In the genomic region with DNA sequence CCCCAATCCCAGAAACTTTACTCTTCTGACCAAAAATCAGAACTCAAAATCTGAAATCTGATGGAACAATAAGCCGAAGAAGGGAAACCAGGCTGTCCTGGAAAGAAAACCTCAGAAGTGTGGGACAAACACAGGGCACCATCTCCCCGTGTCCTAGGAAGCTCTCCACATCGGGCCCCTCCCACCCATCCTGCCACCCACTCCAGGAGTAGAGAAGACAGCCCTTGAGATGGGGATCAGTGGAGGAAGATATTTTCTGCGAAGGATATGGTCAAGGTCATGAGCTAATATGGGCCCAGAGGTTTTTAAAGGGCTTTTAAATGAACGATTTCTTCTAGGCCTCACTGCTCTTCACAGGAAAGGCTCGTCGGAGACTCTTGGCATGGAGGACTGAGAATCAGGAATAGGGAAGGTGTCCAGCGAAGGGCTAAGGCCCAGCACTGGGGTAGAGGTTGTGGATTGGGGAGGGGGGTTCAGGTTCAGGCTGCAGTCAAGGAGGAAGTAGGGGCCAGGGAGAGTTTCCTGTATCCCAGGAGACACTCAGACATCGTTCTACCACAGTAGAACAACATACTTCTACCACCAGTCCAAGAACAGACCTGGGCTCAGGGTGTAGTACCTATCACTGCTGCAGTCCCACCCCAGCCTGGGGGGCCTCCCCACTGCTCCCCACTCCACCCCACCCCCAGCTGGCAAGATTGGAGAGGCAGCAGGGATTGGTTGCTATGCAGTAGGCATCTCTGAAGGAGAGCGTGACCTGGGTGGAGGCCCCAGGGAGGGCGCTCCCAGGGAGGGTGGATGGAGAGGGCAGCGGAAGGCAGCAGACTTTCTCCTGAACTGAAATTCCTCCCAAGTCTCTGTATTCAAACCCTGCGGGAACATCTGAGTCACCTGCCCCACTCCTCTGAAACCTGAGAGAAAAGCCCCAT, we compare ENCODE assay signal across 12 cellular contexts. TPM values are rescaled to one million over a fixed set of nuclear protein-coding genes. Genes with fewer than 3 reads are reported as not detected.
DNase-seq lines count a peak whose midpoint lies in the region; ATAC-seq and TF ChIP-seq lines count a peak whose summit lies in the region.
"Had no signal": no experiment of that assay in that cellular context is flagged by ENCODE, and none has a peak within 500 bp of the region (broad histone marks: within the 10 kb centered on the region; RNA-seq: fewer than 3 reads in every experiment).

No MANE protein-coding gene starts in this region.

- H3K4me3 ChIP-seq in lower lobe of right lung, result no peak overlapping the region
- no peak overlapping the region for H3K4me3 ChIP-seq in thymus (ENCODE audit: low read length)
- H3K4me3 ChIP-seq: SK-N-MC had no signal

- H3K36me3 ChIP-seq in lower lobe of right lung (peaks cover 16% of the 10 kb centered on the region), thymus (ENCODE audit: control insufficient read depth, insufficient read depth) (no peaks in the 10 kb centered on the region)

- peak overlapping the region; percentile 96 for H3K27ac Mint-ChIP-seq in activated CD4-positive, alpha-beta T cell treated with anti-CD3 and anti-CD28 coated beads for 36 hours
- peak overlapping the region; percentile 91 for H3K27ac Mint-ChIP-seq in activated CD8-positive, alpha-beta T cell treated with anti-CD3 and anti-CD28 coated beads for 36 hours

- no peak for TF ChIP-seq CTCF in activated CD8-positive, alpha-beta T cell treated with anti-CD3 and anti-CD28 coated beads for 36 hours (IDR thresholded peaks at IDR 0.05)
- TF ChIP-seq CTCF in lower lobe of right lung (IDR thresholded peaks at IDR 0.05), result no peak

- H3K36me3 Mint-ChIP-seq in activated CD4-positive, alpha-beta T cell treated with anti-CD3 and anti-CD28 coated beads for 36 hours (ENCODE audit: low read depth), result peaks cover 24% of the 10 kb centered on the region
- peaks cover 23% of the 10 kb centered on the region for H3K36me3 Mint-ChIP-seq in activated CD8-positive, alpha-beta T cell treated with anti-CD3 and anti-CD28 coated beads for 36 hours (ENCODE audit: low read depth)

- H3K27me3 ChIP-seq in lower lobe of right lung (ENCODE audit: low read depth), result no peaks in the 10 kb centered on the region
- H3K27me3 ChIP-seq in thymus (ENCODE audit: control insufficient read depth, insufficient read depth), result no peaks in the 10 kb centered on the region

- peaks cover 79% of the 10 kb centered on the region for H3K4me1 Mint-ChIP-seq in activated CD4-positive, alpha-beta T cell treated with anti-CD3 and anti-CD28 coated beads for 36 hours
- H3K4me1 Mint-ChIP-seq in activated CD8-positive, alpha-beta T cell treated with anti-CD3 and anti-CD28 coated beads for 36 hours (ENCODE audit: low read depth), result peaks cover 82% of the 10 kb centered on the region

- H3K9me3 Mint-ChIP-seq in activated CD4-positive, alpha-beta T cell treated with anti-CD3 and anti-CD28 coated beads for 36 hours (ENCODE audit: low read depth), result no peaks in the 10 kb centered on the region
- H3K9me3 Mint-ChIP-seq in activated CD8-positive, alpha-beta T cell treated with anti-CD3 and anti-CD28 coated beads for 36 hours, result no peaks in the 10 kb centered on the region

- H3K27ac ChIP-seq in lower lobe of right lung, result peak overlapping the region; percentile 67
- peak overlapping the region; percentile 9 for H3K27ac ChIP-seq in thymus (ENCODE audit: low read depth)
- H3K27ac ChIP-seq: SK-N-MC had no signal

- 86% methylated on average over 13 of the region's 13 CpGs for WGBS in thymus

- CTCF ChIA-PET in activated CD4-positive, alpha-beta T cell treated with anti-CD3 and anti-CD28 coated beads for 36 hours (lab: Charles Lee), result interaction anchor here (0.6 to 4.0 kb wide), 6 partner anchors 8 to 533 kb away, joined by 3 to 63 read pairs (median 3); a partner anchor contains a TSS
- CTCF ChIA-PET in activated CD8-positive, alpha-beta T cell treated with anti-CD3 and anti-CD28 coated beads for 36 hours (lab: Charles Lee), result interaction anchor here (1.5 to 4.4 kb wide), 8 partner anchors 9 to 31 kb away, joined by 3 to 49 read pairs (median 14); no protein-coding TSS in a partner anchor

- POLR2A ChIA-PET in activated CD4-positive, alpha-beta T cell treated with anti-CD3 and anti-CD28 coated beads for 36 hours (lab: Charles Lee), result interaction anchor here (0.7 to 2.8 kb wide), 2 partner anchors 9 to 92 kb away, joined by 3 to 11 read pairs; a partner anchor contains a TSS
- POLR2A ChIA-PET in activated CD8-positive, alpha-beta T cell treated with anti-CD3 and anti-CD28 coated beads for 36 hours (lab: Charles Lee), result interaction anchor here (0.6 to 1.1 kb wide), 5 partner anchors 10 to 424 kb away, joined by 3 read pairs; no protein-coding TSS in a partner anchor

- no peak overlapping the region for H3K4me3 Mint-ChIP-seq in activated CD4-positive, alpha-beta T cell treated with anti-CD3 and anti-CD28 coated beads for 36 hours
- H3K4me3 Mint-ChIP-seq in activated CD8-positive, alpha-beta T cell treated with anti-CD3 and anti-CD28 coated beads for 36 hours, result no peak overlapping the region

- DNase-seq in activated CD4-positive, alpha-beta T cell treated with anti-CD3 and anti-CD28 coated beads for 36 hours, result no peak
- DNase-seq in activated CD4-positive, alpha-beta T cell treated with anti-CD3 and anti-CD28 coated beads, Interleukin-2, amount 50 U/mL, for 1 hour, result no peak
- no peak for DNase-seq in activated CD8-positive, alpha-beta T cell treated with anti-CD3 and anti-CD28 coated beads for 36 hours
- DNase-seq in lower lobe of right lung, result no peak
- no peak for DNase-seq in NCI-H2029 treated with DMSO at 0.1 percent for 48 hours (lab: John Stamatoyannopoulos, UW)
- no peak for DNase-seq in A172 (ENCODE audit: low spot score)
- DNase-seq: MV-4-11, NCI-H748 treated with DMSO at 0.1 percent for 48 hours had no signal

- H3K9me3 ChIP-seq in lower lobe of right lung (no peaks in the 10 kb centered on the region), thymus (ENCODE audit: control insufficient read depth) (no peaks in the 10 kb centered on the region)

- intact Hi-C loops in activated CD4-positive, alpha-beta T cell treated with anti-CD3 and anti-CD28 coated beads for 36 hours (cut with DNase I, micrococcal nuclease), result no loop called here
- intact Hi-C loops in activated CD8-positive, alpha-beta T cell treated with anti-CD3 and anti-CD28 coated beads for 36 hours (cut with micrococcal nuclease), result no loop called here
- intact Hi-C loops in lower lobe of right lung (cut with DNase I), result no loop called here

- no peaks in the 10 kb centered on the region for H3K27me3 Mint-ChIP-seq in activated CD4-positive, alpha-beta T cell treated with anti-CD3 and anti-CD28 coated beads for 36 hours
- H3K27me3 Mint-ChIP-seq in activated CD8-positive, alpha-beta T cell treated with anti-CD3 and anti-CD28 coated beads for 36 hours, result no peaks in the 10 kb centered on the region

- peaks cover 72% of the 10 kb centered on the region for H3K4me1 ChIP-seq in lower lobe of right lung
- peaks cover 59% of the 10 kb centered on the region for H3K4me1 ChIP-seq in thymus (ENCODE audit: control insufficient read depth, insufficient read depth, low read length)

- no peak for ATAC-seq in activated CD4-positive, alpha-beta T cell treated with anti-CD3 and anti-CD28 coated beads for 36 hours
- ATAC-seq in activated CD8-positive, alpha-beta T cell treated with anti-CD3 and anti-CD28 coated beads for 36 hours, result no peak
- no peak for ATAC-seq in lower lobe of right lung
- ATAC-seq in HG02588 (IDR thresholded peaks at IDR 0.05; ENCODE audit: unreplicated experiment), result no peak

RNA-seq across cellular contexts. Expression of a gene that starts 1.2 kb away (rescaled TPM):
- total RNA-seq in activated CD4-positive, alpha-beta T cell treated with anti-CD3 and anti-CD28 coated beads for 36 hours, result 1 to 10 TPM; 2.4 to 3.4 TPM
- 1 to 10 TPM; 1.1 to 1.2 TPM for total RNA-seq in activated CD8-positive, alpha-beta T cell treated with anti-CD3 and anti-CD28 coated beads for 36 hours
- not detected for total RNA-seq in lower lobe of right lung
- 0.87 TPM for polyA plus RNA-seq in thymus
- total RNA-seq in A172 (2014; rRNA removed; shearing (Covaris generic)), result 1.1 and 6.1 TPM in 2 replicates
- total RNA-seq: glomerular endothelial cell had no signal

RNA-seq across cellular contexts. Expression of a gene that starts 3.7 kb away (rescaled TPM):
- 100 to 1,000 TPM in 1 of 2 experiments, 10 to 100 TPM in 1; 84.8 to 166 TPM for total RNA-seq in activated CD4-positive, alpha-beta T cell treated with anti-CD3 and anti-CD28 coated beads for 36 hours
- total RNA-seq in activated CD8-positive, alpha-beta T cell treated with anti-CD3 and anti-CD28 coated beads for 36 hours, result 100 to 1,000 TPM; 109 to 118 TPM
- 600 TPM for total RNA-seq in lower lobe of right lung
- polyA plus RNA-seq in thymus, result 305 TPM
- total RNA-seq in A172 (2014; rRNA removed; shearing (Covaris generic)), result 3,194 and 3,572 TPM in 2 replicates

RNA-seq across cellular contexts. Expression of a gene that starts 6.1 kb away (rescaled TPM):
- 100 to 1,000 TPM; 219 to 349 TPM for total RNA-seq in activated CD4-positive, alpha-beta T cell treated with anti-CD3 and anti-CD28 coated beads for 36 hours
- total RNA-seq in activated CD8-positive, alpha-beta T cell treated with anti-CD3 and anti-CD28 coated beads for 36 hours, result 100 to 1,000 TPM; 200 to 211 TPM
- total RNA-seq in lower lobe of right lung, result 1,109 TPM
- 654 TPM for polyA plus RNA-seq in thymus
- total RNA-seq in A172 (2014; rRNA removed; shearing (Covaris generic)), result 1,463 and 1,751 TPM in 2 replicates

RNA-seq across cellular contexts. Expression of a gene that starts 7.2 kb away (rescaled TPM):
- total RNA-seq in activated CD4-positive, alpha-beta T cell treated with anti-CD3 and anti-CD28 coated beads for 36 hours, result not detected
- not detected for total RNA-seq in activated CD8-positive, alpha-beta T cell treated with anti-CD3 and anti-CD28 coated beads for 36 hours
- 4.5 TPM for total RNA-seq in lower lobe of right lung
- polyA plus RNA-seq in thymus, result 2.6 TPM
- total RNA-seq in A172 (2014; rRNA removed; shearing (Covaris generic)), result 90.9 and 103 TPM in 2 replicates

RNA-seq across cellular contexts. Expression of a gene that starts 23.7 kb away (rescaled TPM):
- total RNA-seq in activated CD4-positive, alpha-beta T cell treated with anti-CD3 and anti-CD28 coated beads for 36 hours, result 1 to 10 TPM; 3.3 to 7.0 TPM
- under 1 TPM in 1 of 2 experiments, not detected in 1; 0.50 TPM for total RNA-seq in activated CD8-positive, alpha-beta T cell treated with anti-CD3 and anti-CD28 coated beads for 36 hours
- 3.8 TPM for total RNA-seq in lower lobe of right lung
- 93.5 TPM for polyA plus RNA-seq in thymus
- total RNA-seq in A172 (2014; rRNA removed; shearing (Covaris generic)), result 41.3 and 63.0 TPM in 2 replicates
